8 cellular contexts compared by ENCODE assay signal in genomic region chr9:114156658-114157421, GRCh38. TPM values are rescaled to one million over a fixed set of nuclear protein-coding genes. Genes with fewer than 3 reads are reported as not detected.
DNase-seq lines count a peak whose midpoint lies in the region; ATAC-seq and TF ChIP-seq lines count a peak whose summit lies in the region.

No MANE protein-coding gene starts in this region.

- DNase-seq in T-helper 1 cell = no peak
- no peak for DNase-seq in activated CD8-positive, alpha-beta memory T cell treated with anti-CD3 and anti-CD28 coated beads, Interleukin-2, amount 10 ng/mL, durations not matched to agents 7 days and 5 days
- DNase-seq in thyroid gland = peak; percentile 35 to 39
- no peak for DNase-seq in SW480 (ENCODE audit: low spot score)
- no peak for DNase-seq in DMS114 treated with DMSO at 0.1 percent for 48 hours (lab: John Stamatoyannopoulos, UW; ENCODE audit: unreplicated experiment)

- peaks cover 2% of the 10 kb centered on the region for H3K36me3 Mint-ChIP-seq in T-helper 1 cell treated with Interleukin-12 subunit alpha and Interleukin-12 subunit beta and Interleukin-4 antibody, amounts not matched to agents 30 μg/mL and 1 μg/mL, for 36 hours (ENCODE audit: low read depth)
- H3K36me3 Mint-ChIP-seq in activated CD8-positive, alpha-beta memory T cell treated with anti-CD3 and anti-CD28 coated beads, Interleukin-2, amount 10 ng/mL, durations not matched to agents 7 days and 5 days = no peaks in the 10 kb centered on the region

- peak overlapping the region; percentile 71 for H3K27ac Mint-ChIP-seq in T-helper 1 cell treated with Interleukin-12 subunit alpha and Interleukin-12 subunit beta and Interleukin-4 antibody, amounts not matched to agents 30 μg/mL and 1 μg/mL, for 36 hours
- peak overlapping the region; percentile 20 for H3K27ac Mint-ChIP-seq in activated CD8-positive, alpha-beta memory T cell treated with anti-CD3 and anti-CD28 coated beads, Interleukin-2, amount 10 ng/mL, durations not matched to agents 7 days and 5 days

- H3K4me1 ChIP-seq in esophagus (ENCODE audit: control insufficient read depth in 2 of 2, insufficient read depth in 2 of 2, low read length in 1 of 2) = peaks cover 0 to 30% of the 10 kb centered on the region in 2 donors
- H3K4me1 ChIP-seq in mucosa of stomach (ENCODE audit: control insufficient read depth, insufficient read depth, low read length) = peaks cover 49% of the 10 kb centered on the region
- H3K4me1 ChIP-seq in thyroid gland = peaks cover 0 to 28% of the 10 kb centered on the region in 2 donors

- H3K27ac ChIP-seq in esophagus (ENCODE audit: low read depth in 2 of 2, low read length in 1 of 2) (peak overlapping the region; percentile 53 to 60), thyroid gland (no peak overlapping the region)

- H3K27me3 ChIP-seq in esophagus (ENCODE audit: control insufficient read depth in 1 of 2, insufficient read depth in 2 of 2, low read length in 2 of 2) (peaks cover 0 to 2% of the 10 kb centered on the region in 2 donors), mucosa of stomach (ENCODE audit: control insufficient read depth, insufficient read depth, low read length) (peaks cover 20% of the 10 kb centered on the region), thyroid gland (no peaks in the 10 kb centered on the region)

- TF ChIP-seq POLR2A in thyroid gland (IDR thresholded peaks at IDR 0.05) = no peak

- H3K9ac ChIP-seq in mucosa of stomach (ENCODE audit: low read length) = peak overlapping the region; percentile 68

- peaks cover 14% of the 10 kb centered on the region for H3K4me1 Mint-ChIP-seq in T-helper 1 cell treated with Interleukin-12 subunit alpha and Interleukin-12 subunit beta and Interleukin-4 antibody, amounts not matched to agents 30 μg/mL and 1 μg/mL, for 36 hours (ENCODE audit: low read depth)
- peaks cover 8% of the 10 kb centered on the region for H3K4me1 Mint-ChIP-seq in activated CD8-positive, alpha-beta memory T cell treated with anti-CD3 and anti-CD28 coated beads, Interleukin-2, amount 10 ng/mL, durations not matched to agents 7 days and 5 days

- H3K4me3 ChIP-seq in esophagus (ENCODE audit: low read depth in 1 of 2, low read length in 2 of 2) (peak overlapping the region; percentile 28 to 78), mucosa of stomach (ENCODE audit: low read length) (peak overlapping the region; percentile 71), thyroid gland (replicated peaks in 1 of 3) (peak overlapping the region in 1 of 3 donors; percentile 52)

- intact Hi-C loops in thyroid gland (cut with DNase I) = no loop called here

- no peaks in the 10 kb centered on the region for H3K9me3 Mint-ChIP-seq in T-helper 1 cell treated with Interleukin-12 subunit alpha and Interleukin-12 subunit beta and Interleukin-4 antibody, amounts not matched to agents 30 μg/mL and 1 μg/mL, for 36 hours
- no peaks in the 10 kb centered on the region for H3K9me3 Mint-ChIP-seq in activated CD8-positive, alpha-beta memory T cell treated with anti-CD3 and anti-CD28 coated beads, Interleukin-2, amount 10 ng/mL, durations not matched to agents 7 days and 5 days (ENCODE audit: low read depth)

- WGBS in esophagus, 2 donors = 30 to 38% methylated on average over 26 to 31 of the region's 31 CpGs
- 42 to 56% methylated on average over 22 to 23 of the region's 31 CpGs for WGBS in thyroid gland, 2 donors

- no peak for TF ChIP-seq CTCF in thyroid gland (IDR thresholded peaks at IDR 0.05)

- H3K4me3 Mint-ChIP-seq in T-helper 1 cell treated with Interleukin-12 subunit alpha and Interleukin-12 subunit beta and Interleukin-4 antibody, amounts not matched to agents 30 μg/mL and 1 μg/mL, for 36 hours = peak overlapping the region; percentile 92
- peak overlapping the region; percentile 63 for H3K4me3 Mint-ChIP-seq in activated CD8-positive, alpha-beta memory T cell treated with anti-CD3 and anti-CD28 coated beads, Interleukin-2, amount 10 ng/mL, durations not matched to agents 7 days and 5 days

- CTCF ChIA-PET in activated CD8-positive, alpha-beta memory T cell treated with anti-CD3 and anti-CD28 coated beads, Interleukin-2, amount 10 ng/mL, durations not matched to agents 7 days and 5 days (lab: Charles Lee) = interaction anchor here (3.2 to 7.2 kb wide), 2 partner anchors 73 to 135 kb away, joined by 19 to 46 read pairs; no protein-coding TSS in a partner anchor

- ATAC-seq in activated CD8-positive, alpha-beta memory T cell treated with anti-CD3 and anti-CD28 coated beads, Interleukin-2, amount 10 ng/mL, durations not matched to agents 7 days and 5 days = peak; percentile 25

- H3K27me3 Mint-ChIP-seq in T-helper 1 cell treated with Interleukin-12 subunit alpha and Interleukin-12 subunit beta and Interleukin-4 antibody, amounts not matched to agents 30 μg/mL and 1 μg/mL, for 36 hours (ENCODE audit: low read depth) = peaks cover 40% of the 10 kb centered on the region
- peaks cover 50% of the 10 kb centered on the region for H3K27me3 Mint-ChIP-seq in activated CD8-positive, alpha-beta memory T cell treated with anti-CD3 and anti-CD28 coated beads, Interleukin-2, amount 10 ng/mL, durations not matched to agents 7 days and 5 days

- H3K36me3 ChIP-seq in esophagus (ENCODE audit: control insufficient read depth in 2 of 2, insufficient read depth in 2 of 2, low read length in 1 of 2) (no peaks in the 10 kb centered on the region), mucosa of stomach (ENCODE audit: control insufficient read depth, insufficient read depth, low read length) (no peaks in the 10 kb centered on the region), thyroid gland (no peaks in the 10 kb centered on the region)

- H3K9me3 ChIP-seq in esophagus (ENCODE audit: control insufficient read depth in 2 of 2, insufficient read depth in 1 of 2, low read depth in 1 of 2, low read length in 1 of 2) (no peaks in the 10 kb centered on the region), mucosa of stomach (ENCODE audit: control insufficient read depth, low read length) (no peaks in the 10 kb centered on the region), thyroid gland (no peaks in the 10 kb centered on the region)

RNA-seq across cellular contexts. Expression of gene COL27A1, which starts 1.5 kb away (rescaled TPM):
- under 1 TPM; 0.15 to 0.30 TPM for total RNA-seq in activated CD8-positive, alpha-beta memory T cell treated with anti-CD3 and anti-CD28 coated beads, Interleukin-2, amount 10 ng/mL, durations not matched to agents 7 days and 5 days
- polyA plus RNA-seq in esophagus = 10 to 100 TPM in 1 of 2 donors, 1 to 10 TPM in 1; 7.2 to 32.6 TPM
- total RNA-seq in thyroid gland = 10 to 100 TPM in 2 of 4 donors, 1 to 10 TPM in 2; 6.7 to 32.5 (median 10.6) TPM

RNA-seq across cellular contexts. Expression of gene KIF12, which starts 57.7 kb away (rescaled TPM):
- total RNA-seq in activated CD8-positive, alpha-beta memory T cell treated with anti-CD3 and anti-CD28 coated beads, Interleukin-2, amount 10 ng/mL, durations not matched to agents 7 days and 5 days = not detected
- polyA plus RNA-seq in esophagus = under 1 TPM; 0.20 to 0.39 TPM
- 10 to 100 TPM; 13.4 to 56.0 (median 31.7) TPM for total RNA-seq in thyroid gland

Comparison
In these comparisons a context has a peak if more than half of its experiments do, and no peak if none do; other contexts are left out.
1. DNase-seq: peak in thyroid gland (2 of 2); none in T-helper 1 cell (0 of 5), activated CD8-positive, alpha-beta memory T cell treated with anti-CD3 and anti-CD28 coated beads, Interleukin-2, amount 10 ng/mL, durations not matched to agents 7 days and 5 days (single experiment), SW480 (single experiment) and DMS114 treated with DMSO at 0.1 percent for 48 hours (single experiment).
2. H3K27ac ChIP-seq: peak in esophagus (2 of 2); none in thyroid gland (0 of 3).
3. RNA of gene COL27A1, which starts 1.5 kb away (total RNA-seq): 6.7 to 32.5 TPM in thyroid gland; 0.15 to 0.30 TPM in activated CD8-positive, alpha-beta memory T cell treated with anti-CD3 and anti-CD28 coated beads, Interleukin-2, amount 10 ng/mL, durations not matched to agents 7 days and 5 days; every median in the first group is over 4 times any median in the second.
4. RNA of gene KIF12, which starts 57.7 kb away (total RNA-seq): 13.4 to 56.0 TPM in thyroid gland; not detected in activated CD8-positive, alpha-beta memory T cell treated with anti-CD3 and anti-CD28 coated beads, Interleukin-2, amount 10 ng/mL, durations not matched to agents 7 days and 5 days; every median in the first group is over 10 times any median in the second.